Comparison of ENCODE assay signal across 10 cellular contexts in the genomic region with DNA sequence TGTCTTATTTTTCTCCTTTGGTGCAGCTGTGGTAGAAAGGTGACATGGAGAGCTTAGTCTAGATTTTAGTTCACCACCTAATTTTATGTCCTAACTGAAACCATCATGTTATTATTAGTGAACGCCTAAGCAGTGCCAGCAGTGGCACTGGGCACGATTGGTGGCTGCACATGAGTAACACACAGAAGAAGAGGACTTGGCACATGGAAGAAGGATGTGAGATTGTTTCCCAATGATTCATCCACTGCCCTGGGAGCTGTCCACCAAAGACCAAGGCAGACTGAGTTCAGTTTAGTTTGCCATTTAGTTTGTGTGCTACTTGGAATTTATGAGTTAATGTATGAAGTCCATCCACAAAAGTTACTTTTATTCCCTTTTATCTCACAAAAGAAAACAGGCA.
DNase-seq lines count a peak whose midpoint lies in the region; ATAC-seq and TF ChIP-seq lines count a peak whose summit lies in the region.
"Had no signal": no experiment of that assay in that cellular context is flagged by ENCODE, and none has a peak within 500 bp of the region (broad histone marks: within the 10 kb centered on the region; RNA-seq: fewer than 3 reads in every experiment).

No MANE protein-coding gene starts in this region.

- ATAC-seq in GM18520 (IDR thresholded peaks at IDR 0.05; ENCODE audit: unreplicated experiment) (no peak), HG02642 (IDR thresholded peaks at IDR 0.05; ENCODE audit: poor library complexity, unreplicated experiment) (no peak), HG03139 (IDR thresholded peaks at IDR 0.05; ENCODE audit: unreplicated experiment) (no peak)

- no peak for TF ChIP-seq EP300 in ovary (IDR thresholded peaks at IDR 0.05)

- intact Hi-C loops in ovary (cut with DNase I), result no loop called here

- no peaks in the 10 kb centered on the region for H3K9me3 ChIP-seq in ovary

- peak; percentile 86 for DNase-seq in A172 (ENCODE audit: low spot score)
- DNase-seq in LNCaP clone FGC (ENCODE audit: low read depth), result peak; percentile 22
- DNase-seq in choroid plexus epithelial cell (ENCODE audit: low read depth), result peak; percentile 76
- DNase-seq in kidney tubule cell (ENCODE audit: low spot score), result peak; percentile 88
- DNase-seq in ovary, result no peak
- DNase-seq: activated CD4-positive, alpha-beta T cell treated with anti-CD3 and anti-CD28 coated beads, Interleukin-2, amount 10 ng/mL, durations not matched to agents 24 days and 14 days; anterior cingulate cortex had no signal

- 30 to 46% (median 38%) methylated on average over 2 of the region's 2 CpGs for WGBS in ovary, 3 donors

- H3K4me1 ChIP-seq in ovary (ENCODE audit: insufficient read depth), result no peaks in the 10 kb centered on the region

- H3K27me3 ChIP-seq in ovary, result no peaks in the 10 kb centered on the region

- H3K36me3 ChIP-seq in ovary, result no peaks in the 10 kb centered on the region

- TF ChIP-seq POLR2A in ovary (IDR thresholded peaks at IDR 0.05), result no peak

- no peak overlapping the region for H3K4me3 ChIP-seq in LNCaP clone FGC (ENCODE audit: low read depth, low read length)
- no peak overlapping the region for H3K4me3 ChIP-seq in choroid plexus epithelial cell (ENCODE audit: low read depth, low read length)
- H3K4me3 ChIP-seq in ovary, result no peak overlapping the region

- no peak overlapping the region for H3K27ac ChIP-seq in ovary

- TF ChIP-seq CTCF in LNCaP clone FGC (IDR thresholded peaks at IDR 0.05; ENCODE audit: control insufficient read depth, extremely low read depth, insufficient read depth) (no peak), choroid plexus epithelial cell (conservative IDR thresholded peaks at IDR 0.05; ENCODE audit: low read depth, low read length) (no peak), ovary (IDR thresholded peaks at IDR 0.05) (no peak)

Comparison
In these comparisons a context has a peak if more than half of its experiments do, and no peak if none do; other contexts are left out.
1. DNase-seq: peak in A172 (single experiment), LNCaP clone FGC (single experiment), choroid plexus epithelial cell (single experiment) and kidney tubule cell (single experiment); none in ovary (0 of 5).